11 cellular contexts compared by ENCODE assay signal in genomic region chr1:15028117-15028516, GRCh38.
DNase-seq lines count a peak whose midpoint lies in the region; ATAC-seq and TF ChIP-seq lines count a peak whose summit lies in the region.
"Had no signal": no experiment of that assay in that cellular context is flagged by ENCODE, and none has a peak within 500 bp of the region (broad histone marks: within the 10 kb centered on the region; RNA-seq: fewer than 3 reads in every experiment).

No MANE protein-coding gene starts in this region.

- H3K4me3 Mint-ChIP-seq in neural progenitor cell, result peak overlapping the region; percentile 4
- H3K4me3 Mint-ChIP-seq: activated B cell treated with CpG ODN at 0.5 μM for 24 hours, B cell had no signal

- no peak overlapping the region for H3K4me2 ChIP-seq in SK-N-SH
- no peak overlapping the region for H3K4me2 ChIP-seq in neural progenitor cell

- H3K36me3 ChIP-seq in SK-N-SH (replicated peaks in 1 of 2; ENCODE audit: control insufficient read depth in 1 of 2, insufficient read depth in 2 of 2, low read length in 1 of 2) (no peaks in the 10 kb centered on the region), neural progenitor cell (no peaks in the 10 kb centered on the region)

- TF ChIP-seq CTCF in SK-N-SH (IDR thresholded peaks at IDR 0.05) (no peak), foreskin fibroblast (IDR thresholded peaks at IDR 0.05; ENCODE audit: low read depth, low read length) (no peak), neural progenitor cell (IDR thresholded peaks at IDR 0.05) (no peak)

- H3K79me2 ChIP-seq in SK-N-SH (ENCODE audit: insufficient read depth) (peaks cover 40% of the 10 kb centered on the region; the same call in 1 of the 2 replicates), neural progenitor cell (ENCODE audit: low read depth) (no peaks in the 10 kb centered on the region)

- no peaks in the 10 kb centered on the region for H3K27me3 ChIP-seq in SK-N-SH (ENCODE audit: insufficient read depth)
- no peaks in the 10 kb centered on the region for H3K27me3 ChIP-seq in neural progenitor cell

- TF ChIP-seq EP300 in SK-N-SH (IDR thresholded peaks at IDR 0.05; ENCODE audit: borderline replicate concordance in 1 of 2, low read depth in 1 of 2, low read length in 1 of 2), result no peak

- H2AFZ ChIP-seq in SK-N-SH (ENCODE audit: low read depth), result no peak overlapping the region
- H2AFZ ChIP-seq in neural progenitor cell (replicated peaks), result no peak overlapping the region

- peak; percentile 97 for DNase-seq in AG08395 (ENCODE audit: low spot score)
- DNase-seq in SK-N-SH, result no peak
- DNase-seq in foreskin fibroblast, result peak; percentile 79 to 86
- DNase-seq in neural progenitor cell (ENCODE audit: low spot score), result peak; percentile 48
- no peak for DNase-seq in D341Med (ENCODE audit: low spot score)
- no peak for DNase-seq in NCI-H774 (lab: John Stamatoyannopoulos, UW)
- DNase-seq in stimulated activated CD4-positive, alpha-beta T cell treated with anti-CD3 and anti-CD28 coated beads, Interleukin-4, amount 100 ng/mL, for 4 hours, result no peak
- DNase-seq: activated B cell treated with CpG ODN at 0.5 μM for 24 hours; effector memory CD4-positive, alpha-beta T cell had no signal

- H3K27ac ChIP-seq in SK-N-SH (ENCODE audit: low read depth in 2 of 2, low read length in 1 of 2) (no peak overlapping the region), neural progenitor cell (no peak overlapping the region)

- ATAC-seq in GM19397 (IDR thresholded peaks at IDR 0.05; ENCODE audit: unreplicated experiment), result no peak

- POLR2A ChIA-PET in SK-N-SH (lab: Yijun Ruan, JAX), result no interaction called here

- H3K9ac ChIP-seq in SK-N-SH (no peak overlapping the region), neural progenitor cell (no peak overlapping the region)

- H3K9me3 Mint-ChIP-seq in neural progenitor cell, result no peaks in the 10 kb centered on the region
- H3K9me3 Mint-ChIP-seq: activated B cell treated with CpG ODN at 0.5 μM for 24 hours had no signal

- WGBS in SK-N-SH (ENCODE audit: low lambda C conversion rate), result 19% methylated on average over 3 of the region's 5 CpGs

- peaks cover 8% of the 10 kb centered on the region for H3K36me3 Mint-ChIP-seq in neural progenitor cell

- CTCF ChIA-PET in SK-N-SH (lab: Yijun Ruan, JAX), result interaction anchor here (0.5 to 4.4 kb wide), 65 partner anchors 9 to 1320 kb away, joined by 3 to 44 read pairs (median 5); no protein-coding TSS in a partner anchor

- no peak overlapping the region for H3K4me3 ChIP-seq in SK-N-SH (ENCODE audit: low read depth in 2 of 2, low read length in 1 of 2)
- H3K4me3 ChIP-seq in foreskin fibroblast (ENCODE audit: low read depth in 1 of 2, low read length in 2 of 2), result no peak overlapping the region
- no peak overlapping the region for H3K4me3 ChIP-seq in neural progenitor cell

- no peaks in the 10 kb centered on the region for H3K9me3 ChIP-seq in SK-N-SH
- H3K9me3 ChIP-seq in neural progenitor cell (ENCODE audit: low read depth), result no peaks in the 10 kb centered on the region

- H4K20me1 ChIP-seq in SK-N-SH (ENCODE audit: insufficient read depth) (peaks cover 8% of the 10 kb centered on the region; the same call in 1 of the 2 replicates), neural progenitor cell (ENCODE audit: low read depth) (no peaks in the 10 kb centered on the region)

- H3K4me1 Mint-ChIP-seq in neural progenitor cell, result peaks cover 52% of the 10 kb centered on the region
- H3K4me1 Mint-ChIP-seq: activated B cell treated with CpG ODN at 0.5 μM for 24 hours, B cell had no signal

- H3K27me3 Mint-ChIP-seq in neural progenitor cell (ENCODE audit: insufficient read depth, low read depth), result peaks cover 2% of the 10 kb centered on the region
- H3K27me3 Mint-ChIP-seq: activated B cell treated with CpG ODN at 0.5 μM for 24 hours, B cell had no signal

- H3F3A ChIP-seq in SK-N-SH (replicated peaks; ENCODE audit: insufficient read depth) (peaks cover 3% of the 10 kb centered on the region), neural progenitor cell (ENCODE audit: low read depth) (no peaks in the 10 kb centered on the region)

- no peak for TF ChIP-seq RAD21 in SK-N-SH (IDR thresholded peaks at IDR 0.05; ENCODE audit: low read length)

- H3K4me1 ChIP-seq in SK-N-SH (ENCODE audit: control insufficient read depth in 1 of 2, insufficient read depth in 2 of 2, low read depth in 1 of 2, low read length in 1 of 2), result no peaks in the 10 kb centered on the region
- H3K4me1 ChIP-seq in neural progenitor cell, result peaks cover 7% of the 10 kb centered on the region

- peak overlapping the region; percentile 36 for H3K27ac Mint-ChIP-seq in neural progenitor cell
- H3K27ac Mint-ChIP-seq: activated B cell treated with CpG ODN at 0.5 μM for 24 hours, B cell had no signal

- no peaks in the 10 kb centered on the region for H3K9me2 ChIP-seq in SK-N-SH

TF ChIP-seq in SK-N-SH, 30 proteins besides CTCF, POLR2A, EP300 and RAD21:
- TF ChIP-seq MAX (IDR thresholded peaks at IDR 0.05; ENCODE audit: low read depth), result no peak
- peak; percentile 83 for TF ChIP-seq RFX5 (IDR thresholded peaks at IDR 0.05; ENCODE audit: low read length)
TF ChIP-seq in SK-N-SH: peak in this region for 1.

Comparison
In these comparisons a context has a peak if more than half of its experiments do, and no peak if none do; other contexts are left out.
1. DNase-seq: peak in AG08395 (single experiment), foreskin fibroblast (2 of 2) and neural progenitor cell (single experiment); none in SK-N-SH (single experiment), D341Med (single experiment), NCI-H774 (single experiment) and stimulated activated CD4-positive, alpha-beta T cell treated with anti-CD3 and anti-CD28 coated beads, Interleukin-4, amount 100 ng/mL, for 4 hours (0 of 2).